8 cellular contexts compared by ENCODE assay signal in the genomic region with DNA sequence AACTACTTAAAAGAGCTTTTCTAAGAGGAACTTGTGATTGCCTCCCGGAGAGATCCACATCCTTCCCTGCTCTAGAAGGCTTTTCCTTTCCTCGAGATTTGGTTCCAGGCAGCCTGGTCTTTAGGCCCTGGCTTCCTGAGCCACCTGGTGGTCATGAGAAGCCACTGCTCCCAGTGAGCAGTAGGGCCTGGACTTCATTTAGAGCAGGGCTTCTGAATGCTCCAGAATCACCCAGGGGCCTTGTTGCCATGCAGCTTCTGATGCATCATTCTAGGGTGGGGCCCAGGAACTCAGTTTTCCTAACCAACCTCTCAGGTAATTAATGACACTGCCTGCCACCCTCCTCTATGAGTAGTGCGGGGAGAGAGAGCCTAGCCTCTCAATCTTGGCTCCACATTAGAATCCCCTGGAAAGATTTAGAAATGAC. TPM values are rescaled to one million over a fixed set of nuclear protein-coding genes. Genes with fewer than 3 reads are reported as not detected.
DNase-seq lines count a peak whose midpoint lies in the region; ATAC-seq and TF ChIP-seq lines count a peak whose summit lies in the region.

No MANE protein-coding gene starts in this region.

- H3K27ac ChIP-seq in neural cell (ENCODE audit: low read length) (no peak overlapping the region), tibial artery (no peak overlapping the region)

- H3K4me2 ChIP-seq in neural cell (ENCODE audit: low read length): no peak overlapping the region

- H3K9me3 ChIP-seq in Caco-2 (no peaks in the 10 kb centered on the region), NT2/D1 (ENCODE audit: insufficient read depth, low read length) (no peaks in the 10 kb centered on the region), neural cell (ENCODE audit: low read length) (no peaks in the 10 kb centered on the region), tibial artery (no peaks in the 10 kb centered on the region)

- no peaks in the 10 kb centered on the region for H3K4me1 Mint-ChIP-seq in Caco-2 (ENCODE audit: low read depth, unreplicated experiment)

- peak; percentile 84 for TF ChIP-seq RAD21 in neural cell (conservative IDR thresholded peaks at IDR 0.05)

- ATAC-seq in GM19328 (IDR thresholded peaks at IDR 0.05; ENCODE audit: unreplicated experiment) (peak; percentile 77), HG03457 (IDR thresholded peaks at IDR 0.05; ENCODE audit: unreplicated experiment) (peak; percentile 63)

- H3F3A ChIP-seq in neural cell (ENCODE audit: insufficient read depth, low read length, poor library complexity, severe bottlenecking): no peaks in the 10 kb centered on the region

- peak; percentile 63 to 68 for DNase-seq in Caco-2
- peak; percentile 75 for DNase-seq in NT2/D1 (ENCODE audit: low read depth, low spot score)
- DNase-seq in activated T-cell treated with anti-CD3 and anti-CD28 coated beads, Interleukin-2, amount 50 U/mL, for 48 hours: peak; percentile 46 to 59
- DNase-seq in fibroblast of mammary gland (ENCODE audit: low read depth): peak; percentile 82
- peak; percentile 74 to 77 for DNase-seq in tibial artery

- intact Hi-C loops in Caco-2 (cut with micrococcal nuclease; ENCODE audit: unreplicated experiment): loop anchor here (1.0 to 5.0 kb wide), 3 partner anchors 31 to 641 kb away; no protein-coding TSS in a partner anchor
- intact Hi-C loops in tibial artery (cut with DNase I; ENCODE audit: low total_unique reads): loop anchor here (10.0 kb wide), 1 partner anchor 79 kb away; a partner anchor contains a TSS

- H4K20me1 ChIP-seq in neural cell (ENCODE audit: insufficient read depth): no peaks in the 10 kb centered on the region

- H3K27me3 ChIP-seq in Caco-2 (replicated peaks; ENCODE audit: control insufficient read depth, insufficient read depth, low read length) (no peaks in the 10 kb centered on the region), NT2/D1 (ENCODE audit: insufficient read depth, insufficient read length) (no peaks in the 10 kb centered on the region), neural cell (ENCODE audit: insufficient read depth, low read depth, low read length) (no peaks in the 10 kb centered on the region), tibial artery (no peaks in the 10 kb centered on the region)

- TF ChIP-seq CTCF in Caco-2 (IDR thresholded peaks at IDR 0.05; ENCODE audit: insufficient read depth in 1 of 2, low read depth in 1 of 2, low read length in 1 of 2, severe bottlenecking in 1 of 2, unreplicated experiment in 1 of 2) (peak; percentile 76 to 93), fibroblast of mammary gland (conservative IDR thresholded peaks at IDR 0.05; ENCODE audit: control insufficient read depth, insufficient read depth, low read depth, low read length) (peak; percentile 98), neural cell (IDR thresholded peaks at IDR 0.05; ENCODE audit: poor library complexity, severe bottlenecking) (peak; percentile 86), tibial artery (IDR thresholded peaks at IDR 0.05) (peak; percentile 90 to 95)

- H3K79me2 ChIP-seq in neural cell (replicated peaks; ENCODE audit: insufficient read depth, low read length): no peaks in the 10 kb centered on the region

- BruUV-seq in Caco-2 (replicated peaks; lab: Mats Ljungman, UMichigan): no TSS peak

- TF ChIP-seq EP300 in neural cell (conservative IDR thresholded peaks at IDR 0.05; ENCODE audit: poor library complexity, severe bottlenecking): no peak

- H3K9ac ChIP-seq in NT2/D1 (ENCODE audit: insufficient read length, low read depth) (no peak overlapping the region), neural cell (ENCODE audit: low read length) (no peak overlapping the region)

- H3K9me3 Mint-ChIP-seq in Caco-2 (ENCODE audit: unreplicated experiment): no peaks in the 10 kb centered on the region

- H2AFZ ChIP-seq in neural cell (ENCODE audit: low read depth, low read length): no peak overlapping the region

- no peak overlapping the region for H3K4me3 Mint-ChIP-seq in Caco-2 (ENCODE audit: unreplicated experiment)

- CTCF ChIA-PET in Caco-2 (lab: Charles Lee): interaction anchor here (1.1 to 1.6 kb wide), 3 partner anchors 32 to 33 kb away, joined by 3 to 5 read pairs (median 5); no protein-coding TSS in a partner anchor

- H3K27me3 Mint-ChIP-seq in Caco-2 (ENCODE audit: insufficient read depth, unreplicated experiment): no peaks in the 10 kb centered on the region

- H3K4me3 ChIP-seq in Caco-2 (ENCODE audit: low read depth, low read length) (no peak overlapping the region), NT2/D1 (ENCODE audit: insufficient read length, low read depth) (no peak overlapping the region), fibroblast of mammary gland (ENCODE audit: control insufficient read depth, low read depth, low read length) (no peak overlapping the region), neural cell (ENCODE audit: low read length) (no peak overlapping the region), tibial artery (no peak overlapping the region)

- H3K36me3 Mint-ChIP-seq in Caco-2 (ENCODE audit: insufficient read depth, unreplicated experiment): peaks cover 56% of the 10 kb centered on the region

- peaks cover 1% of the 10 kb centered on the region for H3K36me3 ChIP-seq in Caco-2 (ENCODE audit: control insufficient read depth, insufficient read depth, low read length)
- H3K36me3 ChIP-seq in NT2/D1 (ENCODE audit: insufficient read depth, insufficient read length, low read length): peaks cover 90% of the 10 kb centered on the region
- peaks cover under 1% of the 10 kb centered on the region for H3K36me3 ChIP-seq in neural cell (ENCODE audit: insufficient read depth, low read length)
- peaks cover 50 to 84% (median 77%) of the 10 kb centered on the region in 3 donors for H3K36me3 ChIP-seq in tibial artery

- POLR2A ChIA-PET in Caco-2 (lab: Charles Lee): no interaction called here

- no peak overlapping the region for H3K27ac Mint-ChIP-seq in Caco-2 (ENCODE audit: unreplicated experiment)

- H3K9me2 ChIP-seq in neural cell (ENCODE audit: insufficient read depth, low read length): no peaks in the 10 kb centered on the region

- H3K4me1 ChIP-seq in Caco-2: no peaks in the 10 kb centered on the region
- H3K4me1 ChIP-seq in NT2/D1 (ENCODE audit: insufficient read depth, insufficient read length): peaks cover 3% of the 10 kb centered on the region
- H3K4me1 ChIP-seq in tibial artery: no peaks in the 10 kb centered on the region

TF ChIP-seq in neural cell, 6 proteins besides CTCF, POLR2A, EP300 and RAD21:
- TF ChIP-seq TAF1 (IDR thresholded peaks at IDR 0.05; ENCODE audit: low read depth): no peak
- peak; percentile 93 for TF ChIP-seq SMC3 (conservative IDR thresholded peaks at IDR 0.05; ENCODE audit: poor library complexity)
TF ChIP-seq in neural cell: peak in this region for 1.

RNA-seq across cellular contexts. Expression of a gene that starts 29.6 kb away (rescaled TPM):
- 96.6 and 100 TPM in 2 replicates for total RNA-seq in Caco-2 (2022)
- 139 and 150 TPM in 2 replicates for polyA plus RNA-seq in neural cell
- polyA minus RNA-seq in neural cell: 102 and 105 TPM in 2 replicates
